Comparison of ENCODE assay signal across 9 cellular contexts in genomic region chr14:77043177-77043983, GRCh38. TPM values are rescaled to one million over a fixed set of nuclear protein-coding genes. Genes with fewer than 3 reads are reported as not detected.
DNase-seq lines count a peak whose midpoint lies in the region; ATAC-seq, FAIRE-seq and TF ChIP-seq lines count a peak whose summit lies in the region.
"Had no signal": no experiment of that assay in that cellular context is flagged by ENCODE, and none has a peak within 500 bp of the region (broad histone marks: within the 10 kb centered on the region; RNA-seq: fewer than 3 reads in every experiment).

No MANE protein-coding gene starts in this region.

- DNase-seq in GM19239 (ENCODE audit: insufficient read length, low spot score) (no peak), Peyer's patch (no peak), astrocyte (ENCODE audit: low read depth) (peak; percentile 93), islet precursor cell (peak; percentile 80)
- DNase-seq in stimulated activated CD4-positive, alpha-beta T cell treated with anti-CD3 and anti-CD28 coated beads, Interleukin-2, amount 100 ng/mL, for 24 hours = peak; percentile 59 to 61

- no peaks in the 10 kb centered on the region for H4K20me1 ChIP-seq in astrocyte (ENCODE audit: insufficient read depth, low read length)

- ATAC-seq in GM19455 (IDR thresholded peaks at IDR 0.05; ENCODE audit: unreplicated experiment) (no peak), HG03521 (IDR thresholded peaks at IDR 0.05; ENCODE audit: unreplicated experiment) (no peak), GM21515 (IDR thresholded peaks at IDR 0.05; ENCODE audit: unreplicated experiment) (no peak)

- H3K27me3 ChIP-seq in Peyer's patch (no peaks in the 10 kb centered on the region), astrocyte (ENCODE audit: insufficient read depth, low read length) (no peaks in the 10 kb centered on the region)

- peaks cover 3 to 81% (median 46%) of the 10 kb centered on the region in 4 donors for H3K4me1 ChIP-seq in Peyer's patch
- peaks cover 71% of the 10 kb centered on the region for H3K4me1 ChIP-seq in astrocyte (ENCODE audit: insufficient read depth, low read length)

- H3K9me3 Mint-ChIP-seq in astrocyte (ENCODE audit: unreplicated experiment) = no peaks in the 10 kb centered on the region

- TF ChIP-seq POLR2A in Peyer's patch (IDR thresholded peaks at IDR 0.05) = no peak

- FAIRE-seq in GM19239 (lab: Jason Lieb, UNC) (peak; percentile 70), astrocyte (lab: Jason Lieb, UNC) (peak; percentile 13)
- FAIRE-seq: TTC549 had no signal

- peak overlapping the region; percentile 20 for H3K4me3 Mint-ChIP-seq in astrocyte (ENCODE audit: unreplicated experiment)

- H3K27ac ChIP-seq in Peyer's patch (peak overlapping the region; percentile 86 to 91 (median 90)), astrocyte (ENCODE audit: low read depth, low read length) (peak overlapping the region; percentile 96)

- no peaks in the 10 kb centered on the region for H3K27me3 Mint-ChIP-seq in astrocyte (ENCODE audit: low read depth, unreplicated experiment)

- H3K36me3 ChIP-seq in Peyer's patch (no peaks in the 10 kb centered on the region), astrocyte (ENCODE audit: insufficient read depth, low read length) (no peaks in the 10 kb centered on the region)

- TF ChIP-seq CTCF in Peyer's patch (IDR thresholded peaks at IDR 0.05) = no peak
- TF ChIP-seq CTCF in astrocyte (IDR thresholded peaks at IDR 0.05; ENCODE audit: insufficient read depth, low read depth, low read length) = no peak

- H3K4me1 Mint-ChIP-seq in astrocyte (ENCODE audit: low read depth, unreplicated experiment) = peaks cover 63% of the 10 kb centered on the region

- no peaks in the 10 kb centered on the region for H3K9me3 ChIP-seq in Peyer's patch
- no peaks in the 10 kb centered on the region for H3K9me3 ChIP-seq in astrocyte (ENCODE audit: insufficient read depth, low read depth, low read length)

- peak overlapping the region; percentile 67 for H3K4me2 ChIP-seq in astrocyte (ENCODE audit: low read length)

- no peaks in the 10 kb centered on the region for H3K36me3 Mint-ChIP-seq in astrocyte (ENCODE audit: low read depth, unreplicated experiment)

- H3K27ac Mint-ChIP-seq in astrocyte (ENCODE audit: unreplicated experiment) = peak overlapping the region; percentile 98

- H3K4me3 ChIP-seq in Peyer's patch = no peak overlapping the region
- H3K4me3 ChIP-seq in astrocyte (ENCODE audit: insufficient read depth, low read depth, low read length) = no peak overlapping the region

- H3K79me2 ChIP-seq in astrocyte (ENCODE audit: insufficient read depth, low read length) = no peaks in the 10 kb centered on the region

- H3K9ac ChIP-seq in astrocyte (ENCODE audit: low read length) = peak overlapping the region; percentile 82

- peak overlapping the region; percentile 54 for H2AFZ ChIP-seq in astrocyte (ENCODE audit: low read depth, low read length)

RNA-seq across cellular contexts. Expression of gene IRF2BPL, which starts 14.9 kb away (rescaled TPM):
- 10 to 100 TPM; 10.3 to 20.6 (median 16.4) TPM for total RNA-seq in Peyer's patch
- total RNA-seq in astrocyte = 42.7 and 55.3 TPM in 2 replicates

RNA-seq across cellular contexts. Expression of gene CIPC, which starts 54.7 kb away (rescaled TPM):
- total RNA-seq in Peyer's patch = 10 to 100 TPM; 22.3 to 66.7 (median 52.1) TPM
- 16.7 and 20.2 TPM in 2 replicates for total RNA-seq in astrocyte

Comparison
In these comparisons a context has a peak if more than half of its experiments do, and no peak if none do; other contexts are left out.
1. DNase-seq: peak in astrocyte (single experiment), islet precursor cell (single experiment) and stimulated activated CD4-positive, alpha-beta T cell treated with anti-CD3 and anti-CD28 coated beads, Interleukin-2, amount 100 ng/mL, for 24 hours (2 of 2); none in GM19239 (single experiment) and Peyer's patch (0 of 3).